19 cellular contexts compared by ENCODE assay signal in genomic region chr21:29166853-29167252, GRCh38.
"Had no signal": no experiment of that assay in that cellular context is flagged by ENCODE, and none has a peak within 500 bp of the region (broad histone marks: within the 10 kb centered on the region; RNA-seq: fewer than 3 reads in every experiment).

No MANE protein-coding gene starts in this region.

- H3K27ac ChIP-seq: foreskin keratinocyte, lower lobe of right lung, right atrium auricular region, suprapubic skin, upper lobe of left lung had no signal

- H3K36me3 ChIP-seq: lower lobe of right lung, right atrium auricular region, suprapubic skin, upper lobe of left lung had no signal

- H3K27me3 ChIP-seq: foreskin keratinocyte, right atrium auricular region, suprapubic skin, upper lobe of left lung had no signal

- FAIRE-seq: small intestine had no signal

- H3K9me3 ChIP-seq: lower lobe of right lung, right atrium auricular region, suprapubic skin, upper lobe of left lung had no signal

- H3K4me3 ChIP-seq: lower lobe of right lung, right atrium auricular region, suprapubic skin, upper lobe of left lung had no signal

- DNase-seq: activated CD4-positive, alpha-beta T cell treated with anti-CD3 and anti-CD28 coated beads for 1 hour; activated CD4-positive, alpha-beta T cell treated with anti-CD3 and anti-CD28 coated beads, Interleukin-2, amount 50 U/mL, for 48 hours; activated naive CD4-positive, alpha-beta T cell treated with Interleukin-2 at 50 U/mL for 16 hours; central memory CD4-positive, alpha-beta T cell; cortex of kidney; effector CD8-positive, alpha-beta T cell; foreskin keratinocyte; glutamatergic neuron; kidney glomerular epithelial cell; lower lobe of right lung; nephron progenitor cell; occipital lobe; stimulated activated CD4-positive, alpha-beta T cell treated with anti-CD3 and anti-CD28 coated beads, Interleukin-4, amount 100 ng/mL, for 24 hours; stimulated activated naive CD4-positive, alpha-beta T cell; upper lobe of left lung had no signal

- ATAC-seq: activated T-helper 17 cell treated with anti-CD3 and anti-CD28 coated beads, Interleukin-2, amount 50 U/mL, for 72 hours; foreskin keratinocyte; lower lobe of right lung had no signal
